In genomic region chr2:3454802-3455201, GRCh38 we compare ENCODE assay signal across 28 cellular contexts.
"Had no signal": no experiment of that assay in that cellular context is flagged by ENCODE, and none has a peak within 500 bp of the region (broad histone marks: within the 10 kb centered on the region; RNA-seq: fewer than 3 reads in every experiment).

No MANE protein-coding gene starts in this region.

- H3K4me1 Mint-ChIP-seq: immature natural killer cell, mesothelial cell of epicardium had no signal

- DNase-seq: activated CD4-positive, alpha-beta T cell treated with anti-CD3 and anti-CD28 coated beads for 4 hours; activated CD4-positive, alpha-beta T cell treated with anti-CD3 and anti-CD28 coated beads, Interleukin-2, amount 50 U/mL, for 48 hours; activated CD4-positive, CD25-positive, alpha-beta regulatory T cell; activated naive CD4-positive, alpha-beta T cell treated with anti-CD3 and anti-CD28 coated beads for 36 hours; activated T-cell treated with anti-CD3 and anti-CD28 coated beads, Interleukin-2, amount 50 U/mL, for 4 hours; amygdala; dermis blood vessel endothelial cell; effector CD8-positive, alpha-beta T cell; foreskin melanocyte; glutamatergic neuron; immature natural killer cell; kidney glomerular epithelial cell; left lung; mammary epithelial cell; naive thymus-derived CD8-positive, alpha-beta T cell; stimulated activated CD4-positive, alpha-beta T cell treated with anti-CD3 and anti-CD28 coated beads, Interleukin-12 subunit alpha, Interleukin-12 subunit beta, amount 100 ng/mL, for 4 hours; stimulated activated CD4-positive, alpha-beta T cell treated with anti-CD3 and anti-CD28 coated beads, Interleukin-4, amount 100 ng/mL, for 4 hours; SW 1271; T-helper 17 cell; transverse colon; uterus had no signal

- H3K4me3 Mint-ChIP-seq: activated naive CD4-positive, alpha-beta T cell treated with anti-CD3 and anti-CD28 coated beads for 36 hours; activated T-cell treated with anti-CD3 and anti-CD28 coated beads, Interleukin-2, amount 50 U/mL, for 4 hours; immature natural killer cell; mesothelial cell of epicardium; naive thymus-derived CD8-positive, alpha-beta T cell; T-helper 17 cell had no signal

- H3K27ac ChIP-seq: cardiac muscle cell, hepatocyte, left lung, pancreas, psoas muscle, transverse colon, uterus had no signal

- ATAC-seq: activated T-cell treated with anti-CD3 and anti-CD28 coated beads, Interleukin-2, amount 50 U/mL, for 4 hours; left lung; naive thymus-derived CD8-positive, alpha-beta T cell; pancreas; psoas muscle; right cardiac atrium; T-helper 17 cell had no signal

- H3K9me3 Mint-ChIP-seq: activated naive CD4-positive, alpha-beta T cell treated with anti-CD3 and anti-CD28 coated beads for 36 hours; activated T-cell treated with anti-CD3 and anti-CD28 coated beads, Interleukin-2, amount 50 U/mL, for 4 hours; activated T-helper 2 cell treated with anti-CD3 and anti-CD28 coated beads, Interferon-gamma antibody, Interleukin-2, Interleukin-4, amounts not matched to agents 10 μg/mL and 5 μg/mL and 100 μg/mL, durations not matched to agents 14 hours and 24 hours and 36 hours; immature natural killer cell; mesothelial cell of epicardium; naive thymus-derived CD8-positive, alpha-beta T cell had no signal

- H3K27ac Mint-ChIP-seq: activated naive CD4-positive, alpha-beta T cell treated with anti-CD3 and anti-CD28 coated beads for 36 hours; activated T-helper 2 cell treated with anti-CD3 and anti-CD28 coated beads, Interferon-gamma antibody, Interleukin-2, Interleukin-4, amounts not matched to agents 10 μg/mL and 5 μg/mL and 100 μg/mL, durations not matched to agents 14 hours and 24 hours and 36 hours; mesothelial cell of epicardium; T-helper 17 cell had no signal

- H3K27me3 Mint-ChIP-seq: naive thymus-derived CD8-positive, alpha-beta T cell; T-helper 17 cell had no signal
